ENCODE assay signal across 8 cellular contexts in the genomic region with DNA sequence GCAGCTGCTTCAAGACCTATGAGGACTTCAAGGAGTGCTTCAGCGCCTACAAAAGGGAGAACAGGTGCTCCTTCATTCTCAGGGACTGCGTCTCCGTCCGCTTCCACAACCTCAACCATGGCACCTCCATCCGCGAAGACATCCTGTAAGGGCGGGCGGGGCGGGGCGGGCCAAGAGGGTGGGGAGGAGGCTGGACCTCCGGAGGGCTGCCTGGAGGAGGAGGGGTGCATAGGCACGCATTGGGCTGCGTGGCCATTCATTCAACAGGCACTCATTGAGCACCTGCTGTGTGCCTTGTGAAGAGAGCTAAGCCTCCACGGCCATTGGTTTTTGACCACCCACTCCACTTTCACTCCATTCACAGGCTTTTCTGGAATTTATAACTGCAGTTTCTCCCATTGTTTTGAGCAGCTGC. TPM values are rescaled to one million over a fixed set of nuclear protein-coding genes. Genes with fewer than 3 reads are reported as not detected.
DNase-seq lines count a peak whose midpoint lies in the region; ATAC-seq and TF ChIP-seq lines count a peak whose summit lies in the region.

No MANE protein-coding gene starts in this region.

- peak overlapping the region; percentile 95 for H3K4me3 Mint-ChIP-seq in natural killer cell treated with Interleukin-12 subunit alpha and Interleukin-12 subunit beta and Interleukin-15 and Interleukin-18, amount 100 ng/mL, for 72 hours

- H3K27me3 ChIP-seq in heart left ventricle (no peaks in the 10 kb centered on the region), Panc1 (ENCODE audit: control insufficient read depth, insufficient read depth, low read length) (no peaks in the 10 kb centered on the region)
- H3K27me3 ChIP-seq in effector memory CD4-positive, alpha-beta T cell (replicated peaks; ENCODE audit: control insufficient read depth, insufficient read depth, low read length, poor library complexity, severe bottlenecking), result no peaks in the 10 kb centered on the region

- DNase-seq in heart left ventricle (no peak), Right ventricle myocardium inferior (ENCODE audit: missing footprints) (no peak), Panc1 (ENCODE audit: low read depth, low spot score) (no peak), medulla oblongata (ENCODE audit: extremely low spot score) (no peak)
- no peak for DNase-seq in effector memory CD4-positive, alpha-beta T cell
- DNase-seq in natural killer cell treated with Interleukin-12 subunit alpha and Interleukin-12 subunit beta and Interleukin-15 and Interleukin-18, amount 100 ng/mL, for 72 hours (ENCODE audit: low spot score), result peak; percentile 63

- no peak for TF ChIP-seq POLR2A in heart left ventricle (IDR thresholded peaks at IDR 0.05)

- peaks cover 26 to 38% of the 10 kb centered on the region in 2 donors for H3K4me1 Mint-ChIP-seq in natural killer cell treated with Interleukin-12 subunit alpha and Interleukin-12 subunit beta and Interleukin-15 and Interleukin-18, amount 100 ng/mL, for 72 hours (ENCODE audit: low read depth in 2 of 2)

- H3K9me3 Mint-ChIP-seq in natural killer cell treated with Interleukin-12 subunit alpha and Interleukin-12 subunit beta and Interleukin-15 and Interleukin-18, amount 100 ng/mL, for 72 hours, result no peaks in the 10 kb centered on the region

- POLR2A ChIA-PET in Panc1 (lab: Charles Lee), result no interaction called here

- no TSS peak for BruUV-seq in Panc1 (replicated peaks; lab: Mats Ljungman, UMichigan)

- H3K27ac Mint-ChIP-seq in natural killer cell treated with Interleukin-12 subunit alpha and Interleukin-12 subunit beta and Interleukin-15 and Interleukin-18, amount 100 ng/mL, for 72 hours, result peak overlapping the region; percentile 96 to 97

- H3K4me1 ChIP-seq in heart left ventricle, result peaks cover 3 to 37% (median 31%) of the 10 kb centered on the region in 12 donors
- H3K4me1 ChIP-seq in Panc1 (ENCODE audit: control insufficient read depth, insufficient read depth, low read length), result peaks cover 10% of the 10 kb centered on the region
- peaks cover 11% of the 10 kb centered on the region for H3K4me1 ChIP-seq in effector memory CD4-positive, alpha-beta T cell (ENCODE audit: control insufficient read depth, insufficient read depth, low read length, poor library complexity, severe bottlenecking)

- CTCF ChIA-PET in Panc1 (lab: Charles Lee), result no interaction called here

- H3K9me3 ChIP-seq in heart left ventricle (no peaks in the 10 kb centered on the region), Panc1 (ENCODE audit: control insufficient read depth, insufficient read depth, low read depth, low read length) (no peaks in the 10 kb centered on the region)
- no peaks in the 10 kb centered on the region for H3K9me3 ChIP-seq in effector memory CD4-positive, alpha-beta T cell (ENCODE audit: control insufficient read depth, low read length)

- H3K36me3 ChIP-seq in heart left ventricle (peaks cover 0 to 21% (median 10%) of the 10 kb centered on the region in 9 donors), Panc1 (ENCODE audit: control insufficient read depth, insufficient read depth, low read length) (no peaks in the 10 kb centered on the region; the same call in none of the 2 replicates)
- no peaks in the 10 kb centered on the region for H3K36me3 ChIP-seq in effector memory CD4-positive, alpha-beta T cell (ENCODE audit: control insufficient read depth, insufficient read depth, low read length)

- no peaks in the 10 kb centered on the region for H3K36me3 Mint-ChIP-seq in natural killer cell treated with Interleukin-12 subunit alpha and Interleukin-12 subunit beta and Interleukin-15 and Interleukin-18, amount 100 ng/mL, for 72 hours

- TF ChIP-seq CTCF in heart left ventricle (IDR thresholded peaks at IDR 0.05) (no peak), Panc1 (IDR thresholded peaks at IDR 0.05) (no peak)

- ATAC-seq in heart left ventricle (no peak), Right ventricle myocardium inferior (no peak), HG02798 (IDR thresholded peaks at IDR 0.05; ENCODE audit: poor library complexity, unreplicated experiment) (peak; percentile 25), Panc1 (peak; percentile 62), GM18520 (IDR thresholded peaks at IDR 0.05; ENCODE audit: unreplicated experiment) (no peak)
- peak; percentile 58 to 64 for ATAC-seq in natural killer cell treated with Interleukin-12 subunit alpha and Interleukin-12 subunit beta and Interleukin-15 and Interleukin-18, amount 100 ng/mL, for 72 hours

- no peaks in the 10 kb centered on the region for H3K27me3 Mint-ChIP-seq in natural killer cell treated with Interleukin-12 subunit alpha and Interleukin-12 subunit beta and Interleukin-15 and Interleukin-18, amount 100 ng/mL, for 72 hours

- H3K27ac ChIP-seq in heart left ventricle, result peak overlapping the region; percentile 7 to 94 (median 84)
- H3K27ac ChIP-seq in Panc1 (ENCODE audit: low read length), result peak overlapping the region; percentile 85
- peak overlapping the region; percentile 84 for H3K27ac ChIP-seq in effector memory CD4-positive, alpha-beta T cell (ENCODE audit: insufficient read depth, low read length, poor library complexity, severe bottlenecking)

- intact Hi-C loops in heart left ventricle (cut with DNase I) (loop anchor here in 1 of 10 donors (2.0 kb wide), 1 partner anchor 77 kb away; a partner anchor contains a TSS), Right ventricle myocardium inferior (cut with DNase I) (no loop called here), Panc1 (cut with micrococcal nuclease; ENCODE audit: unreplicated experiment) (no loop called here)

- H3K4me3 ChIP-seq in heart left ventricle (peak overlapping the region; percentile 43 to 98 (median 90)), Panc1 (ENCODE audit: low read depth in 2 of 2, low read length in 2 of 2) (peak overlapping the region; percentile 81 to 93)
- peak overlapping the region; percentile 89 for H3K4me3 ChIP-seq in effector memory CD4-positive, alpha-beta T cell (ENCODE audit: insufficient read depth, low read depth, low read length, poor library complexity, severe bottlenecking)

- in situ Hi-C loops in Panc1 (cut with HindIII; ENCODE audit: low pct_unique_long_range_greater_than_20kb, low sequenced_read_pairs), result no loop called here

- WGBS in heart left ventricle, 4 donors, result 14 to 21% (median 15%) methylated on average over 12 to 14 of the region's 14 CpGs

RNA-seq across cellular contexts. Expression of a gene that starts 0.4 kb away (rescaled TPM):
- total RNA-seq in heart left ventricle (1 to 10 TPM; 1.9 to 3.1 (median 2.4) TPM), Right ventricle myocardium inferior (2.1 TPM), Panc1 (2021; ENCODE audit: unreplicated experiment) (3.6 TPM)
- 1 to 10 TPM; 1.3 to 1.6 TPM for polyA plus RNA-seq in heart left ventricle
- 4.1 TPM for polyA plus RNA-seq in Panc1 (2012; ENCODE audit: insufficient read length)
- total RNA-seq in natural killer cell treated with Interleukin-12 subunit alpha and Interleukin-12 subunit beta and Interleukin-15 and Interleukin-18, amount 100 ng/mL, for 72 hours, result 1 to 10 TPM; 5.5 to 6.4 TPM

RNA-seq across cellular contexts. Expression of a gene that starts 0.7 kb away (rescaled TPM):
- total RNA-seq in heart left ventricle (10 to 100 TPM; 22.5 to 57.8 (median 31.4) TPM), Right ventricle myocardium inferior (29.4 TPM), Panc1 (2021; ENCODE audit: unreplicated experiment) (21.1 TPM)
- 10 to 100 TPM; 34.2 to 44.6 TPM for polyA plus RNA-seq in heart left ventricle
- polyA plus RNA-seq in Panc1 (2012; ENCODE audit: insufficient read length), result 41.7 TPM
- 10 to 100 TPM; 24.4 to 26.2 TPM for total RNA-seq in natural killer cell treated with Interleukin-12 subunit alpha and Interleukin-12 subunit beta and Interleukin-15 and Interleukin-18, amount 100 ng/mL, for 72 hours

RNA-seq across cellular contexts. Expression of a gene that starts 23.2 kb away (rescaled TPM):
- total RNA-seq in heart left ventricle, result 10 to 100 TPM in 6 of 9 donors, 1 to 10 TPM in 3; 8.2 to 16.3 (median 10.6) TPM
- polyA plus RNA-seq in heart left ventricle, result 1 to 10 TPM; 3.9 to 7.2 TPM
- 11.4 TPM for total RNA-seq in Right ventricle myocardium inferior
- total RNA-seq in Panc1 (2021; ENCODE audit: unreplicated experiment), result 13.4 TPM
- polyA plus RNA-seq in Panc1 (2012; ENCODE audit: insufficient read length), result 10.5 TPM
- 1 to 10 TPM; 2.7 to 3.2 TPM for total RNA-seq in natural killer cell treated with Interleukin-12 subunit alpha and Interleukin-12 subunit beta and Interleukin-15 and Interleukin-18, amount 100 ng/mL, for 72 hours

RNA-seq across cellular contexts. Expression of a gene that starts 24.2 kb away (rescaled TPM):
- 10 to 100 TPM; 14.1 to 45.6 (median 21.4) TPM for total RNA-seq in heart left ventricle
- 10 to 100 TPM; 13.7 to 18.6 TPM for polyA plus RNA-seq in heart left ventricle
- 22.5 TPM for total RNA-seq in Right ventricle myocardium inferior
- 25.7 TPM for total RNA-seq in Panc1 (2021; ENCODE audit: unreplicated experiment)
- polyA plus RNA-seq in Panc1 (2012; ENCODE audit: insufficient read length), result 46.1 TPM
- total RNA-seq in natural killer cell treated with Interleukin-12 subunit alpha and Interleukin-12 subunit beta and Interleukin-15 and Interleukin-18, amount 100 ng/mL, for 72 hours, result 1 to 10 TPM; 1.5 to 2.2 TPM

RNA-seq across cellular contexts. Expression of a gene that starts 29.6 kb away (rescaled TPM):
- 1 to 10 TPM in 7 of 9 donors, not detected in 2; 1.1 to 4.0 (median 1.8) TPM for total RNA-seq in heart left ventricle
- 1 to 10 TPM in 1 of 2 donors, under 1 TPM in 1; 0.58 to 2.7 TPM for polyA plus RNA-seq in heart left ventricle
- total RNA-seq in Right ventricle myocardium inferior, result 2.0 TPM
- total RNA-seq in Panc1 (2021; ENCODE audit: unreplicated experiment), result 1.8 TPM
- 0.99 TPM for polyA plus RNA-seq in Panc1 (2012; ENCODE audit: insufficient read length)
- 1 to 10 TPM in 1 of 2 donors, not detected in 1; 1.0 TPM for total RNA-seq in natural killer cell treated with Interleukin-12 subunit alpha and Interleukin-12 subunit beta and Interleukin-15 and Interleukin-18, amount 100 ng/mL, for 72 hours

Comparison
In these comparisons a context has a peak if more than half of its experiments do, and no peak if none do; other contexts are left out.
1. ATAC-seq: peak in HG02798 (single experiment), Panc1 (single experiment) and natural killer cell treated with Interleukin-12 subunit alpha and Interleukin-12 subunit beta and Interleukin-15 and Interleukin-18, amount 100 ng/mL, for 72 hours (2 of 2); none in heart left ventricle (0 of 4), Right ventricle myocardium inferior (single experiment) and GM18520 (single experiment).
2. Peak in every context shown above with its lines, with median percentiles within 50 percentile points of each other: H3K27ac ChIP-seq and H3K4me3 ChIP-seq.